In the genomic region with DNA sequence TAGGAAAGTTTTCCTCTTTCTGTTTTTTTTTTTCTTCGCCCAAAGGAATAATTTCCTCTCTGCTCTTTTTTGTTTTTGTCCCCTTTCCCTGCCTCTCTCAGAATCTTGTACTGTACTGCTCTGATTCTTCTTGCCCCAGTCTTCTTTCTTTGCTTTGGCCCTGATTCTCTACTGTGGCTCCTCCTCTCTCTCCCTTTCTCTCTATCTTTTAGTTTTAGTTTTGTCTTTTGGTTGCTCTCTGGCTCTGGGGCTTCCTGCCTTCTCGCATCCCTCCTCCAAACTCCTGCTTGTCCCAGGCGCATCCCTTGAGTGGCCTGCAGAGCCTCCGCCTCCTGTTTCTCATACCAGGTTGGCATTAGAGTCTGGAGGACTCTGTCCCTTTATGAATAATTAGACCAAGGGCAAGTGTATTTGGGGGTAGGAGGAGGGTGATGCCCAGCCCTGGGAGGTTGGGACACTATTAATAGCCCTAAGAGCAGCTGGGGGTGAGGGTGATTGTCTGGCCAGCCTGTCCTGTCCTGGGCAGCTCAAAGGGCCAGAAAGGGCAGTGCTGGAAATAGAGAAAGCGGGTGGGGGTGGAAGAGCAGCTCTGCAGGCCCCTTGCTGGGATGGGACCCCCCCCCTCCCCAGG, we compare ENCODE assay signal across 18 cellular contexts. TPM values are rescaled to one million over a fixed set of nuclear protein-coding genes. Genes with fewer than 3 reads are reported as not detected.
DNase-seq lines count a peak whose midpoint lies in the region; ATAC-seq, FAIRE-seq and TF ChIP-seq lines count a peak whose summit lies in the region.
"Had no signal": no experiment of that assay in that cellular context is flagged by ENCODE, and none has a peak within 500 bp of the region (broad histone marks: within the 10 kb centered on the region; RNA-seq: fewer than 3 reads in every experiment).

No MANE protein-coding gene starts in this region.

- H3K27me3 Mint-ChIP-seq in chondrocyte (ENCODE audit: low read depth) (peaks cover 1% of the 10 kb centered on the region), mesothelial cell of epicardium (ENCODE audit: low read depth) (peaks cover 63% of the 10 kb centered on the region)
- peaks cover 32% of the 10 kb centered on the region for H3K27me3 Mint-ChIP-seq in activated CD8-positive, alpha-beta memory T cell treated with anti-CD3 and anti-CD28 coated beads, Interleukin-2, amount 10 ng/mL, durations not matched to agents 7 days and 5 days

- intact Hi-C loops in lower lobe of right lung (cut with DNase I) = no loop called here
- intact Hi-C loops in kidney (cut with DNase I) = loop anchor here (10.0 kb wide), 1 partner anchor 89 kb away; no protein-coding TSS in a partner anchor

- no peak for DNase-seq in chondrocyte (ENCODE audit: low spot score)
- no peak for DNase-seq in lower lobe of right lung
- no peak for DNase-seq in activated CD8-positive, alpha-beta memory T cell treated with anti-CD3 and anti-CD28 coated beads, Interleukin-2, amount 10 ng/mL, durations not matched to agents 7 days and 5 days
- DNase-seq in kidney = no peak
- DNase-seq in MV-4-11 (lab: John Stamatoyannopoulos, UW) = no peak
- DNase-seq in mesothelial cell of epicardium (ENCODE audit: low spot score in 2 of 2, unreplicated experiment in 2 of 2) = no peak
- DNase-seq: activated CD4-positive, alpha-beta T cell treated with anti-CD3 and anti-CD28 coated beads, Interleukin-2, amount 10 ng/mL, durations not matched to agents 24 days and 14 days; activated T-cell treated with anti-CD3 and anti-CD28 coated beads, Interleukin-2, amount 50 U/mL, for 24 hours; adrenal gland; NCI-H2081; NCI-H748 treated with DMSO at 0.1 percent for 48 hours; pancreas; RPMI8226; T-helper 9 cell had no signal

- H3K36me3 ChIP-seq in BLaER1 treated with 17β-estradiol and CSF1 and Interleukin-3, amounts not matched to agents 10 nM and 100 nM = no peaks in the 10 kb centered on the region
- H3K36me3 ChIP-seq in lower lobe of right lung = peaks cover 8% of the 10 kb centered on the region
- no peaks in the 10 kb centered on the region for H3K36me3 ChIP-seq in stomach smooth muscle (ENCODE audit: control insufficient read depth in 2 of 2, insufficient read depth in 2 of 2, low read length in 2 of 2)
- no peaks in the 10 kb centered on the region for H3K36me3 ChIP-seq in kidney (ENCODE audit: control insufficient read depth in 1 of 2, insufficient read depth in 2 of 2, low read length in 2 of 2)
- H3K36me3 ChIP-seq: adrenal gland, pancreas had no signal

- TF ChIP-seq CTCF in chondrocyte (IDR thresholded peaks at IDR 0.05) = no peak
- no peak for TF ChIP-seq CTCF in lower lobe of right lung (IDR thresholded peaks at IDR 0.05)
- no peak for TF ChIP-seq CTCF in kidney (IDR thresholded peaks at IDR 0.05; ENCODE audit: borderline replicate concordance, extremely low read depth, insufficient read depth)
- TF ChIP-seq CTCF in mesothelial cell of epicardium (IDR thresholded peaks at IDR 0.05; ENCODE audit: unreplicated experiment) = no peak

- H3K36me3 Mint-ChIP-seq in chondrocyte (ENCODE audit: low read depth) (peaks cover 1% of the 10 kb centered on the region), mesothelial cell of epicardium (no peaks in the 10 kb centered on the region)
- H3K36me3 Mint-ChIP-seq in activated CD8-positive, alpha-beta memory T cell treated with anti-CD3 and anti-CD28 coated beads, Interleukin-2, amount 10 ng/mL, durations not matched to agents 7 days and 5 days = no peaks in the 10 kb centered on the region
- H3K36me3 Mint-ChIP-seq: memory B cell had no signal

- H3K4me3 ChIP-seq in BLaER1 treated with 17β-estradiol and CSF1 and Interleukin-3, amounts not matched to agents 10 nM and 100 nM = no peak overlapping the region
- H3K4me3 ChIP-seq in lower lobe of right lung (no peak overlapping the region), stomach smooth muscle (ENCODE audit: low read length in 2 of 2) (no peak overlapping the region), kidney (ENCODE audit: low read length in 2 of 2) (no peak overlapping the region)
- H3K4me3 ChIP-seq: adrenal gland, pancreas had no signal

- H4K20me1 ChIP-seq in BLaER1 treated with 17β-estradiol and CSF1 and Interleukin-3, amounts not matched to agents 10 nM and 100 nM = peaks cover 0 to 80% (median 27%) of the 10 kb centered on the region in 11 experiments; a peak in 13 of 22 replicates

- 0 out of 22 replicates have a peak overlapping the region, but pooled peaks of 1 of the 11 experiments have one; percentile 28 for H3K27ac ChIP-seq in BLaER1 treated with 17β-estradiol and CSF1 and Interleukin-3, amounts not matched to agents 10 nM and 100 nM
- peak overlapping the region; percentile 18 for H3K27ac ChIP-seq in lower lobe of right lung
- H3K27ac ChIP-seq in stomach smooth muscle (ENCODE audit: low read length) = peak overlapping the region; percentile 67
- H3K27ac ChIP-seq in kidney (ENCODE audit: low read depth in 2 of 2, low read length in 2 of 2) = peak overlapping the region in 1 of 2 donors; percentile 19
- H3K27ac ChIP-seq: pancreas had no signal

- ATAC-seq in lower lobe of right lung = no peak
- no peak for ATAC-seq in activated CD8-positive, alpha-beta memory T cell treated with anti-CD3 and anti-CD28 coated beads, Interleukin-2, amount 10 ng/mL, durations not matched to agents 7 days and 5 days
- ATAC-seq: pancreas had no signal

- H3K9ac ChIP-seq in BLaER1 treated with 17β-estradiol and CSF1 and Interleukin-3, amounts not matched to agents 10 nM and 100 nM = peak overlapping the region in 6 of 11 experiments; percentile 9 to 63 (median 36); a peak in 6 of 22 replicates
- H3K9ac ChIP-seq in stomach smooth muscle (ENCODE audit: low read length in 2 of 2) (peak overlapping the region in 1 of 2 donors; percentile 31), kidney (ENCODE audit: low read length in 2 of 2) (no peak overlapping the region)

- H3K9me3 ChIP-seq in BLaER1 treated with 17β-estradiol and CSF1 and Interleukin-3, amounts not matched to agents 10 nM and 100 nM (replicated peaks in 1 of 11) = no peaks in the 10 kb centered on the region
- H3K9me3 ChIP-seq in lower lobe of right lung (no peaks in the 10 kb centered on the region), stomach smooth muscle (ENCODE audit: control insufficient read depth in 2 of 2, low read length in 2 of 2) (no peaks in the 10 kb centered on the region), kidney (ENCODE audit: control insufficient read depth in 1 of 2, low read length in 2 of 2) (no peaks in the 10 kb centered on the region)
- H3K9me3 ChIP-seq: adrenal gland, pancreas had no signal

- no peak for FAIRE-seq in kidney (lab: Jason Lieb, UNC)
- FAIRE-seq: pancreas had no signal

- peak overlapping the region in 10 of 11 experiments; percentile 3 to 98 (median 88); a peak in 16 of 22 replicates for H3K4me2 ChIP-seq in BLaER1 treated with 17β-estradiol and CSF1 and Interleukin-3, amounts not matched to agents 10 nM and 100 nM

- peaks cover 51% of the 10 kb centered on the region for H3K4me1 Mint-ChIP-seq in chondrocyte (ENCODE audit: low read depth)
- peaks cover 8% of the 10 kb centered on the region for H3K4me1 Mint-ChIP-seq in activated CD8-positive, alpha-beta memory T cell treated with anti-CD3 and anti-CD28 coated beads, Interleukin-2, amount 10 ng/mL, durations not matched to agents 7 days and 5 days
- peaks cover 53% of the 10 kb centered on the region for H3K4me1 Mint-ChIP-seq in mesothelial cell of epicardium

- peaks cover 42 to 93% (median 83%) of the 10 kb centered on the region in 10 experiments for H3K4me1 ChIP-seq in BLaER1 treated with 17β-estradiol and CSF1 and Interleukin-3, amounts not matched to agents 10 nM and 100 nM
- peaks cover 97% of the 10 kb centered on the region for H3K4me1 ChIP-seq in lower lobe of right lung
- peaks cover 97% of the 10 kb centered on the region for H3K4me1 ChIP-seq in stomach smooth muscle (ENCODE audit: control insufficient read depth, insufficient read depth, low read length)
- H3K4me1 ChIP-seq in kidney (ENCODE audit: control insufficient read depth in 1 of 2, insufficient read depth in 1 of 2, low read depth in 1 of 2, low read length in 2 of 2) = peaks cover 4 to 27% of the 10 kb centered on the region in 2 donors

- H3K9me3 Mint-ChIP-seq in chondrocyte (ENCODE audit: low read depth) (no peaks in the 10 kb centered on the region), mesothelial cell of epicardium (no peaks in the 10 kb centered on the region)
- H3K9me3 Mint-ChIP-seq in activated CD8-positive, alpha-beta memory T cell treated with anti-CD3 and anti-CD28 coated beads, Interleukin-2, amount 10 ng/mL, durations not matched to agents 7 days and 5 days (ENCODE audit: low read depth) = no peaks in the 10 kb centered on the region
- H3K9me3 Mint-ChIP-seq: activated CD4-positive, alpha-beta T cell treated with anti-CD3 and anti-CD28 coated beads, Interleukin-2, amount 10 ng/mL, durations not matched to agents 24 days and 14 days; activated T-cell treated with anti-CD3 and anti-CD28 coated beads, Interleukin-2, amount 50 U/mL, for 24 hours; memory B cell had no signal

- CTCF ChIA-PET in activated CD8-positive, alpha-beta memory T cell treated with anti-CD3 and anti-CD28 coated beads, Interleukin-2, amount 10 ng/mL, durations not matched to agents 7 days and 5 days (lab: Charles Lee) = interaction anchor here (0.5 to 10.7 kb wide), 7 partner anchors 22 to 615 kb away, joined by 3 to 204 read pairs (median 3); no protein-coding TSS in a partner anchor

- no peaks in the 10 kb centered on the region for H3K27me3 ChIP-seq in BLaER1 treated with 17β-estradiol and CSF1 and Interleukin-3, amounts not matched to agents 10 nM and 100 nM
- H3K27me3 ChIP-seq in lower lobe of right lung (ENCODE audit: low read depth) = no peaks in the 10 kb centered on the region
- no peaks in the 10 kb centered on the region for H3K27me3 ChIP-seq in stomach smooth muscle (ENCODE audit: control insufficient read depth in 1 of 2, insufficient read depth in 2 of 2, low read length in 2 of 2)
- H3K27me3 ChIP-seq: adrenal gland, pancreas had no signal

- H3K4me3 Mint-ChIP-seq in chondrocyte (ENCODE audit: unreplicated experiment) = no peak overlapping the region
- no peak overlapping the region for H3K4me3 Mint-ChIP-seq in activated CD8-positive, alpha-beta memory T cell treated with anti-CD3 and anti-CD28 coated beads, Interleukin-2, amount 10 ng/mL, durations not matched to agents 7 days and 5 days
- no peak overlapping the region for H3K4me3 Mint-ChIP-seq in mesothelial cell of epicardium
- H3K4me3 Mint-ChIP-seq: activated CD4-positive, alpha-beta T cell treated with anti-CD3 and anti-CD28 coated beads, Interleukin-2, amount 10 ng/mL, durations not matched to agents 24 days and 14 days; activated T-cell treated with anti-CD3 and anti-CD28 coated beads, Interleukin-2, amount 50 U/mL, for 24 hours; memory B cell had no signal

- H3K27ac Mint-ChIP-seq in chondrocyte (ENCODE audit: unreplicated experiment) (peak overlapping the region; percentile 38), mesothelial cell of epicardium (no peak overlapping the region)
- H3K27ac Mint-ChIP-seq in activated CD8-positive, alpha-beta memory T cell treated with anti-CD3 and anti-CD28 coated beads, Interleukin-2, amount 10 ng/mL, durations not matched to agents 7 days and 5 days = no peak overlapping the region
- H3K27ac Mint-ChIP-seq: activated CD4-positive, alpha-beta T cell treated with anti-CD3 and anti-CD28 coated beads, Interleukin-2, amount 10 ng/mL, durations not matched to agents 24 days and 14 days; activated T-cell treated with anti-CD3 and anti-CD28 coated beads, Interleukin-2, amount 50 U/mL, for 24 hours; memory B cell had no signal

RNA-seq across cellular contexts. Expression of gene LYL1, which starts 39.1 kb away (rescaled TPM):
- total RNA-seq in chondrocyte (0.38 to 0.47 TPM in 2 of 3 replicates, not detected in the other), lower lobe of right lung (27.2 TPM), kidney (13.8 TPM), mesothelial cell of epicardium (3.4 to 4.0 TPM (median 3.8 TPM) in 3 replicates)
- under 1 TPM; 0.49 to 0.64 TPM for total RNA-seq in activated CD8-positive, alpha-beta memory T cell treated with anti-CD3 and anti-CD28 coated beads, Interleukin-2, amount 10 ng/mL, durations not matched to agents 7 days and 5 days
- polyA plus RNA-seq in kidney (ENCODE audit: insufficient read depth, low read depth, low replicate concordance) = 8.5 TPM
- total RNA-seq: HT1080 had no signal

RNA-seq across cellular contexts. Expression of gene TRMT1, which starts 53.0 kb away (rescaled TPM):
- total RNA-seq in chondrocyte (25.4 to 35.8 TPM (median 28.9 TPM) in 3 replicates), lower lobe of right lung (29.3 TPM), kidney (40.0 TPM), mesothelial cell of epicardium (53.9 to 58.6 TPM (median 57.0 TPM) in 3 replicates)
- total RNA-seq in activated CD8-positive, alpha-beta memory T cell treated with anti-CD3 and anti-CD28 coated beads, Interleukin-2, amount 10 ng/mL, durations not matched to agents 7 days and 5 days = 10 to 100 TPM; 43.2 to 50.2 TPM
- polyA plus RNA-seq in kidney (ENCODE audit: insufficient read depth, low read depth, low replicate concordance) = 22.7 TPM

RNA-seq across cellular contexts. Expression of gene NACC1, which starts 54.5 kb away (rescaled TPM):
- total RNA-seq in chondrocyte = 45.2 to 49.5 TPM (median 47.3 TPM) in 3 replicates
- 35.2 TPM for total RNA-seq in lower lobe of right lung
- total RNA-seq in activated CD8-positive, alpha-beta memory T cell treated with anti-CD3 and anti-CD28 coated beads, Interleukin-2, amount 10 ng/mL, durations not matched to agents 7 days and 5 days = 10 to 100 TPM; 82.2 to 96.0 TPM
- total RNA-seq in kidney = 46.1 TPM
- polyA plus RNA-seq in kidney (ENCODE audit: insufficient read depth, low read depth, low replicate concordance) = 16.7 TPM
- 63.0 to 76.4 TPM (median 74.5 TPM) in 3 replicates for total RNA-seq in mesothelial cell of epicardium

Comparison
In these comparisons a context has a peak if more than half of its experiments do, and no peak if none do; other contexts are left out.
1. H3K9ac ChIP-seq: peak in BLaER1 treated with 17β-estradiol and CSF1 and Interleukin-3, amounts not matched to agents 10 nM and 100 nM (6 of 11); none in kidney (0 of 2).